In the genomic region with DNA sequence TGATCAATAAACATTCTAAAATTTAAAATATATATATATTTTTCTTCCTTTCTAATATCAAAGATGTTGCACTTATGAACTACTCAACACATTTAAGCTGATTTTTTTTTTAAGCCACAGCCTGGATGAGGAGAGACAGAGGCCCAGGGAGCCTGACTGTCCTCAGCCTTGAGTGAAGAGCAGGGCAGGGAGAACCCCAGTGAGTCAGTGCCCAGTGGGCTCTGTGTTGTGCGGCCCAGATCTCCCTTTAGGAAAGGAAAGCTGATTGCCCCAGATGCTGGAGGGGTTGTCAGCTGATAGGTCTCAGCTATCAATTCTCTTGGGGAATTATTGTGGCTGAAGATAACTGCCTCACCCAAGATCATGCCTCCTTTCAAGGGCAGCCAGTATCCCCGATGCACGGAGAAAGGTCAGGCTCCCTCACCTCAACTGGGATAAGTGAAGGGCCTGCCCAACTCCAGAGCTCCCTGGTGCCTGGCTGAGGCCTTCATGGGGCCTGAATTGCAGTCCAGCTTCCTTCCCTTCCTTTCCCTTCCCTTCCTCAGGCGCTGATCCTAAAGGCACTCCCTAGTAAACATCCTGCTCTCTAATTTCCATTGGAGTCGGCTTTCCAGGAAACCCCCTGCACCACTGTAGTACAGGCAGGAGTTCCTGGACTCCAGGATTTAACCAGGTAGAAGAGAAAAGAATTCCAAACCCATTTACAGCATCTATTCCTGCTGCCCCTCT, we compare ENCODE assay signal across 21 cellular contexts.
DNase-seq lines count a peak whose midpoint lies in the region; ATAC-seq, FAIRE-seq and TF ChIP-seq lines count a peak whose summit lies in the region.
"Had no signal": no experiment of that assay in that cellular context is flagged by ENCODE, and none has a peak within 500 bp of the region (broad histone marks: within the 10 kb centered on the region; RNA-seq: fewer than 3 reads in every experiment).

No MANE protein-coding gene starts in this region.

- H3K27ac Mint-ChIP-seq in CD4-positive, alpha-beta memory T cell = no peak overlapping the region
- H3K27ac Mint-ChIP-seq: CD4-positive, CD25-positive, alpha-beta regulatory T cell had no signal

- TF ChIP-seq CTCF in endothelial cell of umbilical vein (IDR thresholded peaks at IDR 0.05; ENCODE audit: extremely low read depth in 1 of 2, insufficient read depth in 1 of 2, low read depth in 1 of 2, low read length in 2 of 2) (no peak), gastrocnemius medialis (IDR thresholded peaks at IDR 0.05 in 4 of 5, conservative IDR thresholded peaks at IDR 0.05 in 1 of 5) (no peak)

- FAIRE-seq in endothelial cell of umbilical vein (lab: Jason Lieb, UNC) = peak; percentile 35

- H3K9me3 ChIP-seq in endothelial cell of umbilical vein (replicated peaks; ENCODE audit: control insufficient read depth, insufficient read depth, low read length) = no peaks in the 10 kb centered on the region
- peaks cover 0 to 12% (median 3%) of the 10 kb centered on the region in 3 donors for H3K9me3 ChIP-seq in gastrocnemius medialis
- H3K9me3 ChIP-seq in CD4-positive, alpha-beta memory T cell (ENCODE audit: control insufficient read depth in 1 of 2, low read length in 2 of 2) = no peaks in the 10 kb centered on the region

- H3K4me3 ChIP-seq in endothelial cell of umbilical vein (replicated peaks in 1 of 3; ENCODE audit: insufficient read depth in 1 of 3, low read depth in 1 of 3, low read length in 3 of 3) (no peak overlapping the region), gastrocnemius medialis (no peak overlapping the region)
- no peak overlapping the region for H3K4me3 ChIP-seq in CD4-positive, alpha-beta memory T cell (ENCODE audit: low read length in 2 of 2)
- H3K4me3 ChIP-seq: GM23248, SK-N-MC had no signal

- DNase-seq in NCI-H2171 treated with DMSO at 0.1 percent for 48 hours (lab: John Stamatoyannopoulos, UW) (peak; percentile 7), NCI-H2171 (lab: John Stamatoyannopoulos, UW) (no peak), SK-N-DZ (ENCODE audit: low spot score) (peak; percentile 20), endothelial cell of umbilical vein (ENCODE audit: low read depth, low spot score) (peak; percentile 14), gastrocnemius medialis (no peak), T1000 (lab: John Stamatoyannopoulos, UW) (no peak)
- no peak for DNase-seq in CD4-positive, alpha-beta memory T cell
- DNase-seq: CD4-positive, CD25-positive, alpha-beta regulatory T cell; DMS153; GDM1; GM23248; IMR-90; Karpas-422; NCI-H1092; NCI-H1436 treated with DMSO at 0.1 percent for 48 hours; NCI-H2029; NCI-H446 treated with DMSO at 0.1 percent for 48 hours; Right ventricle myocardium superior had no signal

- POLR2A ChIA-PET in endothelial cell of umbilical vein (lab: Charles Lee) = no interaction called here
- POLR2A ChIA-PET in CD4-positive, alpha-beta memory T cell (lab: Charles Lee; ENCODE audit: partially characterized antibody) = no interaction called here

- H3K9me1 ChIP-seq in endothelial cell of umbilical vein (replicated peaks; ENCODE audit: control insufficient read depth, extremely low read depth, insufficient read depth, low read length) = no peaks in the 10 kb centered on the region

- peak overlapping the region; percentile 29 for H2AFZ ChIP-seq in endothelial cell of umbilical vein (ENCODE audit: low read depth, low read length)
- H2AFZ ChIP-seq: GM23248 had no signal

- H3K27me3 Mint-ChIP-seq in CD4-positive, alpha-beta memory T cell = peaks cover 0 to 3% of the 10 kb centered on the region in 2 donors

- H3K27ac ChIP-seq in endothelial cell of umbilical vein (ENCODE audit: insufficient read depth, low read depth, low read length) (no peak overlapping the region), gastrocnemius medialis (peak overlapping the region; percentile 15 to 82 (median 69))
- H3K27ac ChIP-seq in CD4-positive, alpha-beta memory T cell (ENCODE audit: low read depth, low read length) = no peak overlapping the region
- H3K27ac ChIP-seq: 22Rv1, GM23248, SK-N-MC had no signal

- CTCF ChIA-PET in endothelial cell of umbilical vein (lab: Charles Lee) = interaction anchor here (1.0 kb wide), 1 partner anchor 169 kb away, joined by 3 read pairs; no protein-coding TSS in a partner anchor
- CTCF ChIA-PET in CD4-positive, alpha-beta memory T cell (lab: Charles Lee; ENCODE audit: partially characterized antibody) = interaction anchor here (0.6 to 1.0 kb wide), 2 partner anchors 16 to 168 kb away, joined by 3 read pairs; no protein-coding TSS in a partner anchor

- H3K79me2 ChIP-seq in endothelial cell of umbilical vein (ENCODE audit: control insufficient read depth, insufficient read depth, low read length) = no peaks in the 10 kb centered on the region

- H3K36me3 Mint-ChIP-seq in CD4-positive, alpha-beta memory T cell = peaks cover 0 to 2% of the 10 kb centered on the region in 2 donors
- H3K36me3 Mint-ChIP-seq: CD4-positive, CD25-positive, alpha-beta regulatory T cell had no signal

- H4K20me1 ChIP-seq in endothelial cell of umbilical vein (replicated peaks; ENCODE audit: control insufficient read depth, extremely low read depth, insufficient read depth, low read length) = no peaks in the 10 kb centered on the region

- dilution Hi-C loops in endothelial cell of umbilical vein (cut with MboI; ENCODE audit: extremely low pct_ligation_motif_present, low sequenced_read_pairs) = no loop called here

- H3K9ac ChIP-seq in endothelial cell of umbilical vein (replicated peaks; ENCODE audit: extremely low read depth, insufficient read depth, low read length) = no peak overlapping the region
- H3K9ac ChIP-seq: GM23248 had no signal

- TF ChIP-seq POLR2A in endothelial cell of umbilical vein (IDR thresholded peaks at IDR 0.05; ENCODE audit: low read depth, low read length) (no peak), gastrocnemius medialis (IDR thresholded peaks at IDR 0.05) (no peak)

- in situ Hi-C loops in gastrocnemius medialis (cut with MboI; ENCODE audit: low sequenced_read_pairs in 4 of 4) = no loop called here

- intact Hi-C loops in endothelial cell of umbilical vein (cut with micrococcal nuclease) (no loop called here), gastrocnemius medialis (cut with DNase I; ENCODE audit: low total_unique reads) (no loop called here)
- intact Hi-C loops in CD4-positive, alpha-beta memory T cell (cut with micrococcal nuclease) = no loop called here

- H3K27me3 ChIP-seq in endothelial cell of umbilical vein (ENCODE audit: control insufficient read depth in 2 of 2, insufficient read depth in 2 of 2, low read length in 2 of 2) (peaks cover 0 to 2% of the 10 kb centered on the region in 2 experiments), gastrocnemius medialis (no peaks in the 10 kb centered on the region)
- no peaks in the 10 kb centered on the region for H3K27me3 ChIP-seq in CD4-positive, alpha-beta memory T cell (ENCODE audit: insufficient read depth, low read length)

- peaks cover 4 to 21% (median 16%) of the 10 kb centered on the region in 8 donors for H3K9me3 Mint-ChIP-seq in CD4-positive, alpha-beta memory T cell

- no TSS peak for BruUV-seq in endothelial cell of umbilical vein (replicated peaks; lab: Mats Ljungman, UMichigan)

- no peak overlapping the region for H3K4me2 ChIP-seq in endothelial cell of umbilical vein (ENCODE audit: insufficient read depth, low read length)

- no peak for ATAC-seq in gastrocnemius medialis
- no peak for ATAC-seq in GM18519 (IDR thresholded peaks at IDR 0.05; ENCODE audit: low FRiP score, unreplicated experiment)

- H3K4me1 Mint-ChIP-seq in CD4-positive, alpha-beta memory T cell = no peaks in the 10 kb centered on the region
- H3K4me1 Mint-ChIP-seq: CD4-positive, CD25-positive, alpha-beta regulatory T cell had no signal

- H3K4me3 Mint-ChIP-seq in CD4-positive, alpha-beta memory T cell = no peak overlapping the region
- H3K4me3 Mint-ChIP-seq: CD4-positive, CD25-positive, alpha-beta regulatory T cell had no signal

- H3K4me1 ChIP-seq in endothelial cell of umbilical vein (ENCODE audit: control insufficient read depth, extremely low read depth, insufficient read depth, low read length) = no peaks in the 10 kb centered on the region
- peaks cover 26 to 30% of the 10 kb centered on the region in 2 donors for H3K4me1 ChIP-seq in gastrocnemius medialis
- no peaks in the 10 kb centered on the region for H3K4me1 ChIP-seq in CD4-positive, alpha-beta memory T cell (ENCODE audit: insufficient read depth, low read length)

- H3K36me3 ChIP-seq in endothelial cell of umbilical vein (ENCODE audit: control insufficient read depth in 2 of 2, extremely low read depth in 1 of 2, insufficient read depth in 2 of 2, low read length in 2 of 2) (no peaks in the 10 kb centered on the region), gastrocnemius medialis (no peaks in the 10 kb centered on the region)
- H3K36me3 ChIP-seq in CD4-positive, alpha-beta memory T cell (ENCODE audit: insufficient read depth, low read length) = no peaks in the 10 kb centered on the region

TF ChIP-seq in endothelial cell of umbilical vein, 7 proteins besides CTCF, POLR2A, EP300 and RAD21:
- TF ChIP-seq FOS (IDR thresholded peaks at IDR 0.05; ENCODE audit: borderline replicate concordance, insufficient read depth, low read length) = no peak

Comparison
In these comparisons a context has a peak if more than half of its experiments do, and no peak if none do; other contexts are left out.
1. DNase-seq: peak in NCI-H2171 treated with DMSO at 0.1 percent for 48 hours (single experiment), SK-N-DZ (single experiment) and endothelial cell of umbilical vein (single experiment); none in NCI-H2171 (single experiment), gastrocnemius medialis (0 of 2), T1000 (single experiment) and CD4-positive, alpha-beta memory T cell (0 of 5).
2. H3K27ac ChIP-seq: peak in gastrocnemius medialis (4 of 4); none in endothelial cell of umbilical vein (single experiment) and CD4-positive, alpha-beta memory T cell (single experiment).